Comparison of ENCODE assay signal across 23 cellular contexts in genomic region chr14:75915063-75915462, GRCh38.
"Had no signal": no experiment of that assay in that cellular context is flagged by ENCODE, and none has a peak within 500 bp of the region (broad histone marks: within the 10 kb centered on the region; RNA-seq: fewer than 3 reads in every experiment).

No MANE protein-coding gene starts in this region.

- H3K27me3 ChIP-seq: breast epithelium, foreskin keratinocyte, neutrophil, upper lobe of right lung had no signal

- H3K4me3 ChIP-seq: breast epithelium, lung, thoracic aorta, upper lobe of right lung had no signal

- DNase-seq: activated CD4-positive, alpha-beta T cell treated with anti-CD3 and anti-CD28 coated beads, Interleukin-2, amount 50 U/mL, for 1 hour; activated CD4-positive, CD25-positive, alpha-beta regulatory T cell treated with anti-CD3 and anti-CD28 coated beads, Interleukin-2, amount 50 U/mL, for 72 hours; activated CD8-positive, alpha-beta memory T cell treated with anti-CD3 and anti-CD28 coated beads for 24 hours; activated CD8-positive, alpha-beta memory T cell treated with anti-CD3 and anti-CD28 coated beads, Interleukin-2, amount 50 U/mL, for 48 hours; activated gamma-delta T cell; activated T-cell treated with anti-CD3 and anti-CD28 coated beads, Interleukin-2, amount 50 U/mL, for 48 hours; effector memory CD8-positive, alpha-beta T cell; foreskin keratinocyte; glutamatergic neuron; hippocampal formation; islet precursor cell; left colon; stimulated activated naive B cell treated with anti-CD40 and anti-IgM and Interleukin-4, amounts not matched to agents 10 μg/mL and 1 μg/mL and 100 μg/mL, for 72 hours; T-helper 2 cell; upper lobe of right lung had no signal

- ATAC-seq: effector memory CD8-positive, alpha-beta T cell; foreskin keratinocyte; left colon; natural killer cell treated with Interleukin-12 subunit alpha and Interleukin-12 subunit beta and Interleukin-15 and Interleukin-18, amount 100 ng/mL, for 72 hours; sciatic nerve; stimulated activated naive B cell treated with anti-CD40 and anti-IgM and Interleukin-4, amounts not matched to agents 10 μg/mL and 1 μg/mL and 100 μg/mL, for 72 hours; upper lobe of right lung had no signal

- H3K27ac ChIP-seq: breast epithelium, epithelial cell of prostate, foreskin keratinocyte, neutrophil, thoracic aorta, upper lobe of right lung, VCaP had no signal

- H3K9me3 ChIP-seq: breast epithelium, neutrophil, thoracic aorta, upper lobe of right lung had no signal

- H3K4me1 ChIP-seq: upper lobe of right lung had no signal

- H3K36me3 ChIP-seq: breast epithelium, neutrophil, thoracic aorta, upper lobe of right lung had no signal
